Comparison of ENCODE assay signal across 21 cellular contexts in the genomic region with DNA sequence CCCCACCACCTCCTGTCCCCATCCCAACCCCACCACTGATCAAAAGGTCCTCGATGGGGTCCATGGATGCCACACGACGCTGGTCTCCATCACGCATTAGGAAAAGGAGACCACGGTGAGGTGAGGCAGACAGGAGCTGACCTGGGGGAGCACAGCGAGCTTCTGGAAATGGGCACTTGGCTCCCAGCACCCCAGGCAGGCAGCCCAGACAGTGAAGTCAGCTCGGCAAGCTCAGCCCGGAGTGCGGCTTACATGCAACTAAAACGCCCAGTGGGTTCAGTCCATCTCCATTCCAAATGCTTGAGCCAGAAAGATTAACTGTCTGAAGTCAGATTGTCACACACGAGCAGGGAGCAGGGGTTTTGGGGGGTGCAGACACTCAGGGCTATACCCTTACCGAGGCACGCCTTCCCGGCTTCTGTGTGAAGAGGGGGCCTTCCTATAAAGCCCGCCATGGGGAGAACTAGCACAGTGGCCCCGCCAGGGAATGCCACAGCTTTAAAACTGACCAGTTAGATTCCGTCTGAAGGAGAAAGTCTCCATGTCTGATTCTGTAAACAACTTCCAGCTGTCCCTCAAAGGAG.
A peak's percentile ranks its signal among the peaks of the same experiment; 100 is the strongest.
DNase-seq lines count a peak whose midpoint lies in the region; ATAC-seq and TF ChIP-seq lines count a peak whose summit lies in the region.
"Had no signal": no experiment of that assay in that cellular context is flagged by ENCODE, and none has a peak within 500 bp of the region (broad histone marks: within the 10 kb centered on the region; RNA-seq: fewer than 3 reads in every experiment).

No MANE protein-coding gene starts in this region.

- H3K27ac ChIP-seq in upper lobe of right lung, result no peak overlapping the region
- H3K27ac ChIP-seq: HL-60, KMS-11 had no signal

- ATAC-seq in upper lobe of right lung (no peak), GM18867 (IDR thresholded peaks at IDR 0.05; ENCODE audit: unreplicated experiment) (no peak)

- DNase-seq in activated effector memory CD4-positive, alpha-beta T cell treated with anti-CD3 and anti-CD28 coated beads, Interleukin-2, amount 50 U/mL, for 16 hours, result peak; percentile 50
- DNase-seq in activated effector memory CD4-positive, alpha-beta T cell treated with Interleukin-2 at 50 U/mL for 16 hours, result no peak
- DNase-seq in ecto neural progenitor cell (ENCODE audit: low spot score), result peak; percentile 39
- peak; percentile 43 for DNase-seq in islet precursor cell
- peak; percentile 46 for DNase-seq in upper lobe of right lung
- no peak for DNase-seq in NCI-H187 (lab: John Stamatoyannopoulos, UW)
- DNase-seq: C1 segment of cervical spinal cord; CD4-positive, alpha-beta memory T cell; COR-L47; DMS53; MM.1S; NCI-H2029 treated with DMSO at 0.1 percent for 48 hours; NCI-H446 treated with DMSO at 0.1 percent for 48 hours; NCI-H526; NCI-H82; NK-92 treated with Interleukin-12 subunit alpha and Interleukin-12 subunit beta, amount 100 ng/mL, for 24 hours; RPMI8226; SHP77 had no signal

- no peaks in the 10 kb centered on the region for H3K9me3 ChIP-seq in upper lobe of right lung

- intact Hi-C loops in upper lobe of right lung (cut with DNase I), result no loop called here

- no peaks in the 10 kb centered on the region for H3K4me1 ChIP-seq in upper lobe of right lung

- H3K36me3 ChIP-seq in upper lobe of right lung, result no peaks in the 10 kb centered on the region

- H3K4me3 ChIP-seq in upper lobe of right lung, result no peak overlapping the region

- TF ChIP-seq CTCF in upper lobe of right lung (IDR thresholded peaks at IDR 0.05), result no peak

- peaks cover 7% of the 10 kb centered on the region for H3K27me3 ChIP-seq in upper lobe of right lung

Comparison
In these comparisons a context has a peak if more than half of its experiments do, and no peak if none do; other contexts are left out.
1. DNase-seq: peak in activated effector memory CD4-positive, alpha-beta T cell treated with anti-CD3 and anti-CD28 coated beads, Interleukin-2, amount 50 U/mL, for 16 hours (single experiment), ecto neural progenitor cell (single experiment), islet precursor cell (single experiment) and upper lobe of right lung (single experiment); none in activated effector memory CD4-positive, alpha-beta T cell treated with Interleukin-2 at 50 U/mL for 16 hours (single experiment) and NCI-H187 (0 of 2).